In genomic region chr14:60652674-60653387, GRCh38 we compare ENCODE assay signal across 11 cellular contexts. TPM values are rescaled to one million over a fixed set of nuclear protein-coding genes. Genes with fewer than 3 reads are reported as not detected.
A peak's percentile ranks its signal among the peaks of the same experiment; 100 is the strongest.
DNase-seq lines count a peak whose midpoint lies in the region; ATAC-seq, FAIRE-seq and TF ChIP-seq lines count a peak whose summit lies in the region.
"Had no signal": no experiment of that assay in that cellular context is flagged by ENCODE, and none has a peak within 500 bp of the region (broad histone marks: within the 10 kb centered on the region; RNA-seq: fewer than 3 reads in every experiment).

No MANE protein-coding gene starts in this region.

- ATAC-seq in HepG2 (no peak), right lobe of liver (no peak), thoracic aorta (ENCODE audit: insufficient number of reproducible peaks, low FRiP score, low read depth) (no peak)

- H3K27me3 ChIP-seq in HepG2 (ENCODE audit: control insufficient read depth in 1 of 2, insufficient read depth in 2 of 2, low read length in 2 of 2) (peaks cover 1 to 32% of the 10 kb centered on the region in 2 experiments; a peak in 4 of 5 replicates), right lobe of liver (peaks cover 27 to 55% of the 10 kb centered on the region in 2 donors), iPS-15b (ENCODE audit: control insufficient read depth, insufficient read depth, low read length) (peaks cover 93% of the 10 kb centered on the region), thoracic aorta (replicated peaks; ENCODE audit: insufficient read depth) (peaks cover 2% of the 10 kb centered on the region)

- in situ Hi-C loops in HepG2 (cut with HindIII; ENCODE audit: extremely low pct_ligation_motif_present, low pct_unique_long_range_greater_than_20kb) = no loop called here

- no peak for FAIRE-seq in HepG2 (lab: Jason Lieb, UNC)

- H3K4me2 ChIP-seq in HepG2 (ENCODE audit: low read depth, low read length) = peak overlapping the region; percentile 28; the same call in 1 of the 2 replicates

- CTCF ChIA-PET in HepG2 (lab: Yijun Ruan, JAX; ENCODE audit: low intra/inter-chr PET ratio, low total read pairs) = no interaction called here

- no peak overlapping the region for H3K27ac ChIP-seq in HepG2 (ENCODE audit: extremely low read length, insufficient read depth, low read length)
- H3K27ac ChIP-seq in right lobe of liver = no peak overlapping the region
- no peak overlapping the region for H3K27ac ChIP-seq in thoracic aorta
- H3K27ac ChIP-seq: dorsolateral prefrontal cortex had no signal

- H4K20me1 ChIP-seq in HepG2 (ENCODE audit: insufficient read depth, low read length) = no peaks in the 10 kb centered on the region

- TF ChIP-seq CTCF in HepG2 (CRISPR knock-in tag; IDR thresholded peaks at IDR 0.05) = no peak
- no peak for TF ChIP-seq CTCF in right lobe of liver (IDR thresholded peaks at IDR 0.05)
- no peak for TF ChIP-seq CTCF in thoracic aorta (IDR thresholded peaks at IDR 0.05)

- WGBS in HepG2 (ENCODE audit: low lambda C conversion rate) = 76% methylated on average over 32 of the region's 37 CpGs
- 5% methylated on average over 28 of the region's 37 CpGs for WGBS in right lobe of liver (ENCODE audit: insufficient coverage, low coverage, low lambda C conversion rate, missing lambda C conversion rate)

- no peak for TF ChIP-seq EP300 in HepG2 (IDR thresholded peaks at IDR 0.05; ENCODE audit: low read depth in 2 of 2, low read length in 2 of 2)
- no peak for TF ChIP-seq EP300 in HepG2 (CRISPR knock-in tag; IDR thresholded peaks at IDR 0.05; ENCODE audit: borderline replicate concordance)

- H3K36me3 ChIP-seq in HepG2 (replicated peaks in 1 of 2; ENCODE audit: control insufficient read depth in 1 of 2, insufficient read depth in 2 of 2, low read length in 2 of 2) = no peaks in the 10 kb centered on the region
- H3K36me3 ChIP-seq in right lobe of liver = no peaks in the 10 kb centered on the region
- H3K36me3 ChIP-seq in iPS-15b (ENCODE audit: control insufficient read depth, insufficient read depth, low read length) = no peaks in the 10 kb centered on the region
- H3K36me3 ChIP-seq in thoracic aorta = no peaks in the 10 kb centered on the region

- H3K4me1 ChIP-seq in HepG2 (ENCODE audit: insufficient read depth, low read length) = peaks cover 46% of the 10 kb centered on the region
- H3K4me1 ChIP-seq in right lobe of liver = peaks cover 0 to 43% (median 3%) of the 10 kb centered on the region in 4 donors
- H3K4me1 ChIP-seq in iPS-15b (ENCODE audit: control insufficient read depth, insufficient read depth, low read length) = peaks cover 16% of the 10 kb centered on the region
- peaks cover 15 to 41% of the 10 kb centered on the region in 2 donors for H3K4me1 ChIP-seq in thoracic aorta (ENCODE audit: control insufficient read depth in 1 of 2, low read depth in 2 of 2)

- intact Hi-C loops in HepG2 (cut with micrococcal nuclease; ENCODE audit: unreplicated experiment) = no loop called here
- intact Hi-C loops in right lobe of liver (cut with DNase I) = loop anchor here in 1 of 2 donors (10.0 kb wide), 1 partner anchor 72 kb away; the partner anchor contains the start of gene SIX4
- intact Hi-C loops in posterior vena cava (cut with DNase I) = no loop called here

- H3K4me3 ChIP-seq in HepG2 (replicated peaks in 1 of 3; ENCODE audit: insufficient read depth in 1 of 3, low read depth in 2 of 3, low read length in 3 of 3) = peak overlapping the region in 1 of 3 experiments; percentile 33; a peak in 1 of 6 replicates
- H3K4me3 ChIP-seq in right lobe of liver = no peak overlapping the region
- H3K4me3 ChIP-seq in iPS-15b (ENCODE audit: low read depth, low read length) = peak overlapping the region; percentile 33
- H3K4me3 ChIP-seq in thoracic aorta = peak overlapping the region; percentile 30

- no peak for TF ChIP-seq RAD21 in HepG2 (CRISPR knock-in tag; IDR thresholded peaks at IDR 0.05)

- TF ChIP-seq POLR2A in HepG2 (IDR thresholded peaks at IDR 0.05; ENCODE audit: insufficient read depth in 1 of 2, low read depth in 2 of 2, low read length in 2 of 2) (no peak), right lobe of liver (IDR thresholded peaks at IDR 0.05) (no peak)

- peaks cover 11% of the 10 kb centered on the region for H3K79me2 ChIP-seq in HepG2 (ENCODE audit: insufficient read depth, low read length)

- DNase-seq in HepG2 (ENCODE audit: low spot score) (no peak), right lobe of liver (no peak), NCI-H748 treated with DMSO at 0.1 percent for 48 hours (lab: John Stamatoyannopoulos, UW) (peak; percentile 63), thoracic aorta (ENCODE audit: low spot score) (no peak), posterior vena cava (ENCODE audit: low spot score) (no peak), mucosa of gallbladder (ENCODE audit: low spot score) (no peak), GDM1 (lab: John Stamatoyannopoulos, UW) (no peak)
- DNase-seq: COR-L47, dorsolateral prefrontal cortex, NCI-H2081 treated with DMSO at 0.1 percent for 48 hours had no signal

- H3K9me3 ChIP-seq in HepG2 (ENCODE audit: low read length) = no peaks in the 10 kb centered on the region
- H3K9me3 ChIP-seq in right lobe of liver = no peaks in the 10 kb centered on the region
- H3K9me3 ChIP-seq in iPS-15b (ENCODE audit: control insufficient read depth, insufficient read depth, low read length) = no peaks in the 10 kb centered on the region
- H3K9me3 ChIP-seq in thoracic aorta = no peaks in the 10 kb centered on the region

- no peak overlapping the region for H2AFZ ChIP-seq in HepG2 (ENCODE audit: low read length)

- POLR2A ChIA-PET in HepG2 (lab: Yijun Ruan, JAX) = no interaction called here

- no TSS peak for BruUV-seq in HepG2 (replicated peaks; lab: Mats Ljungman, UMichigan)

- H3K9ac ChIP-seq in HepG2 (ENCODE audit: insufficient read depth, low read depth, low read length) = no peak overlapping the region
- H3K9ac ChIP-seq in iPS-15b (ENCODE audit: low read depth, low read length) = no peak overlapping the region

TF ChIP-seq in HepG2, 621 proteins besides CTCF, POLR2A, EP300 and RAD21 (continues in another document):
- TF ChIP-seq, protein P1, sequence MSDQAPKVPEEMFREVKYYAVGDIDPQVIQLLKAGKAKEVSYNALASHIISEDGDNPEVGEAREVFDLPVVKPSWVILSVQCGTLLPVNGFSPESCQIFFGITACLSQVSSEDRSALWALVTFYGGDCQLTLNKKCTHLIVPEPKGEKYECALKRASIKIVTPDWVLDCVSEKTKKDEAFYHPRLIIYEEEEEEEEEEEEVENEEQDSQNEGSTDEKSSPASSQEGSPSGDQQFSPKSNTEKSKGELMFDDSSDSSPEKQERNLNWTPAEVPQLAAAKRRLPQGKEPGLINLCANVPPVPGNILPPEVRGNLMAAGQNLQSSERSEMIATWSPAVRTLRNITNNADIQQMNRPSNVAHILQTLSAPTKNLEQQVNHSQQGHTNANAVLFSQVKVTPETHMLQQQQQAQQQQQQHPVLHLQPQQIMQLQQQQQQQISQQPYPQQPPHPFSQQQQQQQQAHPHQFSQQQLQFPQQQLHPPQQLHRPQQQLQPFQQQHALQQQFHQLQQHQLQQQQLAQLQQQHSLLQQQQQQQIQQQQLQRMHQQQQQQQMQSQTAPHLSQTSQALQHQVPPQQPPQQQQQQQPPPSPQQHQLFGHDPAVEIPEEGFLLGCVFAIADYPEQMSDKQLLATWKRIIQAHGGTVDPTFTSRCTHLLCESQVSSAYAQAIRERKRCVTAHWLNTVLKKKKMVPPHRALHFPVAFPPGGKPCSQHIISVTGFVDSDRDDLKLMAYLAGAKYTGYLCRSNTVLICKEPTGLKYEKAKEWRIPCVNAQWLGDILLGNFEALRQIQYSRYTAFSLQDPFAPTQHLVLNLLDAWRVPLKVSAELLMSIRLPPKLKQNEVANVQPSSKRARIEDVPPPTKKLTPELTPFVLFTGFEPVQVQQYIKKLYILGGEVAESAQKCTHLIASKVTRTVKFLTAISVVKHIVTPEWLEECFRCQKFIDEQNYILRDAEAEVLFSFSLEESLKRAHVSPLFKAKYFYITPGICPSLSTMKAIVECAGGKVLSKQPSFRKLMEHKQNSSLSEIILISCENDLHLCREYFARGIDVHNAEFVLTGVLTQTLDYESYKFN (CRISPR knock-in tag; conservative IDR thresholded peaks at IDR 0.05) = no peak
- TF ChIP-seq STAT5B (CRISPR knock-in tag; IDR thresholded peaks at IDR 0.05) (no peak), NPAS2 (CRISPR knock-in tag; IDR thresholded peaks at IDR 0.05; ENCODE audit: borderline replicate concordance) (no peak)

RNA-seq across cellular contexts. Expression of gene SIX1, which starts 3.6 kb away (rescaled TPM):
- total RNA-seq in HepG2 (2016; rRNA removed; fragmentation: Illumina TruSeq; extraction: Trizol) = 6.5 and 6.8 TPM in 2 replicates
- 2.6 and 3.0 TPM in 2 replicates for total RNA-seq in HepG2 (2016; cell fraction: cytosol; rRNA removed; fragmentation: Illumina TruSeq; extraction: Trizol; ENCODE audit: low read depth)
- total RNA-seq in HepG2 (2016; cell fraction: insoluble cytoplasmic fraction; rRNA removed; fragmentation: Illumina TruSeq; extraction: Trizol) = 5.9 and 6.3 TPM in 2 replicates
- total RNA-seq in HepG2 (2016; cell fraction: membrane; rRNA removed; fragmentation: Illumina TruSeq; extraction: Trizol) = 6.9 and 7.5 TPM in 2 replicates
- total RNA-seq in HepG2 (2016; cell fraction: nucleus; rRNA removed; fragmentation: Illumina TruSeq; extraction: Trizol) = 4.9 and 6.0 TPM in 2 replicates
- polyA plus RNA-seq in HepG2 (2011; rRNA removed) = 1.3 and 1.7 TPM in 2 replicates
- 1.2 and 1.8 TPM in 2 replicates for polyA plus RNA-seq in HepG2 (2011; cell fraction: cytosol; rRNA removed)
- 2.7 and 3.5 TPM in 2 replicates for polyA plus RNA-seq in HepG2 (2011; cell fraction: nucleus; rRNA removed)
- polyA plus RNA-seq in HepG2 (2012) = 3.0 and 3.1 TPM in 2 replicates
- 1.1 and 1.3 TPM in 2 replicates for polyA plus RNA-seq in HepG2 (2016; cell fraction: cytosol; fragmentation: Illumina TruSeq; extraction: Trizol; ENCODE audit: low read depth)
- polyA plus RNA-seq in HepG2 (2016; cell fraction: insoluble cytoplasmic fraction; fragmentation: Illumina TruSeq; extraction: Trizol; ENCODE audit: low read depth) = 6.3 and 7.8 TPM in 2 replicates
- 2.3 and 2.7 TPM in 2 replicates for polyA plus RNA-seq in HepG2 (2016; cell fraction: membrane; fragmentation: Illumina TruSeq; extraction: Trizol; ENCODE audit: low read depth)
- polyA plus RNA-seq in HepG2 (2016; cell fraction: nucleus; fragmentation: Illumina TruSeq; extraction: Trizol; ENCODE audit: insufficient read depth, low read depth) = 6.4 and 7.6 TPM in 2 replicates
- polyA minus RNA-seq in HepG2 (2011; rRNA and poly(A)+ RNA removed; ENCODE audit: low replicate concordance) = 1.5 and 4.6 TPM in 2 replicates
- 2.3 and 3.2 TPM in 2 replicates for polyA minus RNA-seq in HepG2 (2011; cell fraction: cytosol; rRNA and poly(A)+ RNA removed)
- polyA minus RNA-seq in HepG2 (2011; cell fraction: nucleus; rRNA and poly(A)+ RNA removed) = 7.1 and 8.3 TPM in 2 replicates
- total RNA-seq in right lobe of liver = not detected
- 1 to 10 TPM; 2.6 to 5.1 TPM for total RNA-seq in thoracic aorta
- 1 to 10 TPM; 4.3 TPM for total RNA-seq in posterior vena cava
- total RNA-seq in mucosa of gallbladder = not detected

Comparison
In these comparisons a context has a peak if more than half of its experiments do, and no peak if none do; other contexts are left out.
1. H3K4me3 ChIP-seq: peak in iPS-15b (single experiment) and thoracic aorta (single experiment); none in right lobe of liver (0 of 3).